ENCODE assay signal across 5 cellular contexts in the genomic region with DNA sequence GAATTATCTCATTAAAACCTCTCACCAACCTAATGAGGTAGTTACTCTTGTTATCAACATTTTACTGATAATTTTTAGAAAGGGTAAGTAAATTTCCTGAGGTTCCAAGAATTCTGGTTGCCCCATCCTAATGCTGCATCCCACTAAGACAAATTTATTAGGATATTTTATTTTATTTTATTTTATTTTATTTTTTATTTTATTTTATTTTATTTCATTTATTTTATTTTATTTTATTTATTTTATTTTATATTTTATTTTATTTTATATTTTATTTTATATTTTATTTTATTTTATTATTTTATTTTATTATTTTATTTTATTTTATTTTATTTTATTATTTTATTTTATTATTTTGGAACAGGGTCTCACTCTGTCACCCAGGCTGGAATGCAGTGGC. TPM values are rescaled to one million over a fixed set of nuclear protein-coding genes. Genes with fewer than 3 reads are reported as not detected.
"Had no signal": no experiment of that assay in that cellular context is flagged by ENCODE, and none has a peak within 500 bp of the region (broad histone marks: within the 10 kb centered on the region; RNA-seq: fewer than 3 reads in every experiment).

No MANE protein-coding gene starts in this region.

RNA-seq across cellular contexts. Expression of a gene that starts 46.9 kb away (rescaled TPM):
- total RNA-seq: GM23338, H1, H9, IMR-90, K562 had no signal
- polyA plus RNA-seq: GM23338, H1, IMR-90 had no signal
